36 cellular contexts compared by ENCODE assay signal in the genomic region with DNA sequence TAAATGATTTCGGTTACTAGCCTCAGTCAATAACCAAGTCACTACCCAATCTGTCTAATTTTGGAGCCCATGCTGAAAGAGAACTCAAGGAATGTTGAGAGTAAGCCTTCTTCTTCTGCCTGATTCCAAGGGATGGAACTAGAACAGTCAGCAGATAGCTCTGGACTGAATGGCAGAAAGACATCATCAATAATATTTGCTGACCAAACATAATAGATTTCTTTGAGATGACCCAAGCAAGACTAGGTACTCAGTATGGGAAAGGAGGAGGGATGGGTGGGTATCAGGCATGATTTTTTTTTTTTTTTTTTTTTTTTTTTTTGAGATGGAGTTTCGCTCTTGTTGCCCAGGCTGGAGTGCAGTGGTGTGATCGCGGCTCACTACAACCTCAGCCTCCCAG.
DNase-seq lines count a peak whose midpoint lies in the region; ATAC-seq, FAIRE-seq and TF ChIP-seq lines count a peak whose summit lies in the region.
"Had no signal": no experiment of that assay in that cellular context is flagged by ENCODE, and none has a peak within 500 bp of the region (broad histone marks: within the 10 kb centered on the region; RNA-seq: fewer than 3 reads in every experiment).

No MANE protein-coding gene starts in this region.

- H3K4ac ChIP-seq in IMR-90 (ENCODE audit: low read depth, low read length) = no peak overlapping the region

- H3K79me1 ChIP-seq in IMR-90 (ENCODE audit: low read depth in 1 of 2, low read length in 2 of 2) = no peaks in the 10 kb centered on the region

- H3K27ac ChIP-seq in HepG2 (ENCODE audit: extremely low read length, insufficient read depth, low read length) (no peak overlapping the region), right lobe of liver (no peak overlapping the region), A549 (no peak overlapping the region), IMR-90 (ENCODE audit: insufficient read depth, low read length) (no peak overlapping the region), K562 (ENCODE audit: extremely low read depth, low read depth, low read length) (no peak overlapping the region), GM23338 (ENCODE audit: low read depth) (no peak overlapping the region)
- H3K27ac ChIP-seq: 22Rv1; BLaER1; BLaER1 treated with 17β-estradiol and CSF1 and Interleukin-3, amounts not matched to agents 10 nM and 100 nM; C4-2B had no signal

- no peak for TF ChIP-seq POLR2A in HepG2 (IDR thresholded peaks at IDR 0.05; ENCODE audit: insufficient read depth in 1 of 2, low read depth in 2 of 2, low read length in 2 of 2)
- TF ChIP-seq POLR2A in right lobe of liver (IDR thresholded peaks at IDR 0.05) = no peak
- no peak for TF ChIP-seq POLR2A in A549 (IDR thresholded peaks at IDR 0.05; ENCODE audit: low read length)
- no peak for TF ChIP-seq POLR2A in IMR-90 (IDR thresholded peaks at IDR 0.05; ENCODE audit: low read depth, low read length)
- TF ChIP-seq POLR2A in K562 (conservative IDR thresholded peaks at IDR 0.05) = no peak

- H3K9ac ChIP-seq in HepG2 (ENCODE audit: insufficient read depth, low read depth, low read length) (no peak overlapping the region), IMR-90 (ENCODE audit: low read depth, low read length) (no peak overlapping the region), K562 (ENCODE audit: insufficient read depth in 1 of 2, low read depth in 2 of 2, low read length in 2 of 2) (no peak overlapping the region)
- H3K9ac ChIP-seq: BLaER1; BLaER1 treated with 17β-estradiol and CSF1 and Interleukin-3, amounts not matched to agents 10 nM and 100 nM had no signal

- no peaks in the 10 kb centered on the region for H3K79me2 ChIP-seq in HepG2 (ENCODE audit: insufficient read depth, low read length)
- no peaks in the 10 kb centered on the region for H3K79me2 ChIP-seq in K562 (ENCODE audit: control insufficient read depth, insufficient read depth, low read length)
- H3K79me2 ChIP-seq in GM23338 (replicated peaks; ENCODE audit: insufficient read depth) = no peaks in the 10 kb centered on the region

- no peak overlapping the region for H4K8ac ChIP-seq in IMR-90 (ENCODE audit: low read depth in 2 of 2, low read length in 2 of 2)

- H2BK20ac ChIP-seq in IMR-90 (ENCODE audit: low read depth, low read length) = no peak overlapping the region

- dilution Hi-C loops in IMR-90 (cut with HindIII; ENCODE audit: low sequenced_read_pairs, unreplicated experiment) = no loop called here

- H4K20me1 ChIP-seq in HepG2 (ENCODE audit: insufficient read depth, low read length) (no peaks in the 10 kb centered on the region), IMR-90 (ENCODE audit: insufficient read depth, low read length) (no peaks in the 10 kb centered on the region), K562 (replicated peaks; ENCODE audit: control insufficient read depth, insufficient read depth, low read length) (no peaks in the 10 kb centered on the region), GM23338 (replicated peaks; ENCODE audit: insufficient read depth) (no peaks in the 10 kb centered on the region)
- H4K20me1 ChIP-seq: BLaER1; BLaER1 treated with 17β-estradiol and CSF1 and Interleukin-3, amounts not matched to agents 10 nM and 100 nM had no signal

- no peak for DNase-seq in HepG2 (ENCODE audit: low spot score)
- no peak for DNase-seq in right lobe of liver
- no peak for DNase-seq in A549 (ENCODE audit: low read depth in 1 of 2, low spot score in 1 of 2)
- no peak for DNase-seq in IMR-90
- no peak for DNase-seq in K562 (ENCODE audit: extremely low read depth in 1 of 4, low spot score in 3 of 4)
- no peak for DNase-seq in GM23338 (ENCODE audit: low spot score)
- DNase-seq in head of caudate nucleus = no peak
- DNase-seq: 8988T; ACHN; AML-193; BE2C; C1 segment of cervical spinal cord; Caco-2; Calu3; CD4-positive, alpha-beta memory T cell; CD4-positive, alpha-beta T cell; CD4-positive, CD25-positive, alpha-beta regulatory T cell; CD8-positive, alpha-beta memory T cell; CD8-positive, alpha-beta T cell; COR-L47; DMS 273 treated with DMSO at 0.1 percent for 48 hours; DMS153; DMS53; DMS79; DMS79 treated with DMSO at 0.1 percent for 48 hours; DND-41; EL had no signal

- no peak for TF ChIP-seq EP300 in HepG2 (IDR thresholded peaks at IDR 0.05; ENCODE audit: low read depth in 2 of 2, low read length in 2 of 2)
- no peak for TF ChIP-seq EP300 in HepG2 (CRISPR knock-in tag; IDR thresholded peaks at IDR 0.05; ENCODE audit: borderline replicate concordance)
- no peak for TF ChIP-seq EP300 in A549 (IDR thresholded peaks at IDR 0.05)
- TF ChIP-seq EP300 in K562 (IDR thresholded peaks at IDR 0.05; ENCODE audit: low read length) = no peak

- H2AFZ ChIP-seq in HepG2 (ENCODE audit: low read length) (no peak overlapping the region), IMR-90 (replicated peaks; ENCODE audit: low read length, poor library complexity) (no peak overlapping the region), K562 (ENCODE audit: low read depth, low read length) (no peak overlapping the region), GM23338 (no peak overlapping the region)

- no peaks in the 10 kb centered on the region for H3K9me3 ChIP-seq in HepG2 (ENCODE audit: low read length)
- no peaks in the 10 kb centered on the region for H3K9me3 ChIP-seq in right lobe of liver
- H3K9me3 ChIP-seq in A549 = no peaks in the 10 kb centered on the region
- 0 out of 2 replicates have a peak, but pooled peaks cover 3% of the 10 kb centered on the region for H3K9me3 ChIP-seq in IMR-90 (ENCODE audit: control insufficient read depth, insufficient read depth, low read length)
- no peaks in the 10 kb centered on the region for H3K9me3 ChIP-seq in K562 (replicated peaks; ENCODE audit: control insufficient read depth, insufficient read depth, low read depth, low read length)
- H3K9me3 ChIP-seq: BE2C, BLaER1, Caco-2 had no signal

- POLR2A ChIA-PET in HepG2 (lab: Yijun Ruan, JAX) = no interaction called here
- POLR2A ChIA-PET in A549 (lab: Yijun Ruan, JAX) = no interaction called here
- POLR2A ChIA-PET in IMR-90 (lab: Charles Lee; ENCODE audit: unreplicated experiment) = no interaction called here
- POLR2A ChIA-PET in K562 (lab: Yijun Ruan, JAX) = no interaction called here

- H3K23ac ChIP-seq in IMR-90 (ENCODE audit: low read depth, low read length) = no peak overlapping the region

- no peaks in the 10 kb centered on the region for H3K27me3 Mint-ChIP-seq in GM23338 (ENCODE audit: insufficient read depth, low read depth, poor library complexity)
- H3K27me3 Mint-ChIP-seq: B cell; CD4-positive, alpha-beta memory T cell; CD4-positive, alpha-beta T cell; CD4-positive, CD25-positive, alpha-beta regulatory T cell; CD8-positive, alpha-beta memory T cell had no signal

- H2BK5ac ChIP-seq in IMR-90 (ENCODE audit: low read depth, low read length, poor library complexity, severe bottlenecking) = no peak overlapping the region

- H3K9me2 ChIP-seq in GM23338 (ENCODE audit: insufficient read depth) = 0 out of 2 replicates have a peak, but pooled peaks cover 3% of the 10 kb centered on the region

- H3K4me1 ChIP-seq in HepG2 (ENCODE audit: insufficient read depth, low read length) = no peaks in the 10 kb centered on the region
- H3K4me1 ChIP-seq in right lobe of liver = no peaks in the 10 kb centered on the region
- H3K4me1 ChIP-seq in A549 = no peaks in the 10 kb centered on the region
- H3K4me1 ChIP-seq in IMR-90 (ENCODE audit: control insufficient read depth, insufficient read depth, low read length) = no peaks in the 10 kb centered on the region
- H3K4me1 ChIP-seq in K562 (replicated peaks in 1 of 2; ENCODE audit: control insufficient read depth in 2 of 2, insufficient read depth in 2 of 2, low read length in 2 of 2) = no peaks in the 10 kb centered on the region
- no peaks in the 10 kb centered on the region for H3K4me1 ChIP-seq in GM23338 (ENCODE audit: insufficient read depth)
- H3K4me1 ChIP-seq: BE2C; BLaER1; BLaER1 treated with 17β-estradiol and CSF1 and Interleukin-3, amounts not matched to agents 10 nM and 100 nM; Caco-2 had no signal

- H2BK120ac ChIP-seq in IMR-90 (ENCODE audit: low read depth, low read length) = no peak overlapping the region

- BruUV-seq in HepG2 (replicated peaks; lab: Mats Ljungman, UMichigan) = no TSS peak
- no TSS peak for BruUV-seq in IMR-90 (replicated peaks; lab: Mats Ljungman, UMichigan)
- BruUV-seq in K562 (replicated peaks; lab: Mats Ljungman, UMichigan) = no TSS peak

- H3K18ac ChIP-seq in IMR-90 (ENCODE audit: low read depth, low read length) = no peak overlapping the region

- no peaks in the 10 kb centered on the region for H3F3A ChIP-seq in GM23338 (replicated peaks; ENCODE audit: low read depth)

- no peaks in the 10 kb centered on the region for H3K36me3 Mint-ChIP-seq in GM23338 (ENCODE audit: low read depth)
- H3K36me3 Mint-ChIP-seq: CD14-positive monocyte; CD4-positive, alpha-beta memory T cell; CD4-positive, CD25-positive, alpha-beta regulatory T cell; CD8-positive, alpha-beta memory T cell; CD8-positive, alpha-beta T cell had no signal

- no peak overlapping the region for H2AK9ac ChIP-seq in IMR-90 (replicated peaks; ENCODE audit: low read depth, low read length, poor library complexity)

- WGBS in HepG2 (ENCODE audit: low lambda C conversion rate) = 67% methylated on average over 4 of the region's 4 CpGs
- 80% methylated on average over 1 of the region's 4 CpGs for WGBS in right lobe of liver (ENCODE audit: insufficient coverage, low coverage, low lambda C conversion rate, missing lambda C conversion rate)
- WGBS in A549 (ENCODE audit: missing lambda C conversion rate) = 53% methylated on average over 4 of the region's 4 CpGs
- no CpG with 5 or more reads among the region's 4 CpGs for WGBS in IMR-90 (ENCODE audit: extremely low coverage in 2 of 2, insufficient read length in 1 of 2), 2 experiments
- WGBS in K562 (ENCODE audit: insufficient coverage, low coverage, missing lambda C conversion rate) = 0% methylated on average over 3 of the region's 4 CpGs

- in situ Hi-C loops in HepG2 (cut with HindIII; ENCODE audit: extremely low pct_ligation_motif_present, low pct_unique_long_range_greater_than_20kb) (no loop called here), IMR-90 (cut with MboI; ENCODE audit: low sequenced_read_pairs) (no loop called here), K562 (cut with MboI) (no loop called here)

- no peak overlapping the region for H3K14ac ChIP-seq in IMR-90 (replicated peaks; ENCODE audit: low read depth, low read length)

- TF ChIP-seq CTCF in HepG2 (CRISPR knock-in tag; IDR thresholded peaks at IDR 0.05) = no peak
- TF ChIP-seq CTCF in right lobe of liver (IDR thresholded peaks at IDR 0.05) = no peak
- no peak for TF ChIP-seq CTCF in A549 (IDR thresholded peaks at IDR 0.05)
- no peak for TF ChIP-seq CTCF in IMR-90 (conservative IDR thresholded peaks at IDR 0.05; ENCODE audit: low read depth, low read length)
- TF ChIP-seq CTCF in K562 (IDR thresholded peaks at IDR 0.05 in 2 of 3, conservative IDR thresholded peaks at IDR 0.05 in 1 of 3; ENCODE audit: insufficient read depth in 2 of 3, low read depth in 1 of 3, low read length in 3 of 3) = no peak
- no peak for TF ChIP-seq CTCF in GM23338 (conservative IDR thresholded peaks at IDR 0.05; ENCODE audit: low read depth in 2 of 2)

- no peak overlapping the region for H2BK15ac ChIP-seq in IMR-90 (ENCODE audit: low read depth, low read length)

- H3K56ac ChIP-seq in IMR-90 (ENCODE audit: extremely low read depth, insufficient read depth, low read length) = no peak overlapping the region

- FAIRE-seq in HepG2 (lab: Jason Lieb, UNC) = no peak
- FAIRE-seq in A549 (lab: Jason Lieb, UNC) = no peak
- no peak for FAIRE-seq in K562 (lab: Jason Lieb, UNC)
- FAIRE-seq: A204.1, D721Med had no signal

- intact Hi-C loops in HepG2 (cut with micrococcal nuclease; ENCODE audit: unreplicated experiment) = no loop called here
- intact Hi-C loops in right lobe of liver (cut with DNase I) = no loop called here
- intact Hi-C loops in IMR-90 (cut with micrococcal nuclease) = no loop called here
- intact Hi-C loops in K562 (cut with micrococcal nuclease) = no loop called here
- intact Hi-C loops in head of caudate nucleus (cut with DNase I) = no loop called here

- ATAC-seq in HepG2 (no peak), right lobe of liver (no peak), A549 (no peak), IMR-90 (ENCODE audit: low read depth) (no peak), K562 (no peak), GM23338 (no peak), SK-N-SH treated with all-trans-retinoic acid at 6 μM for 48 hours (no peak)
- ATAC-seq: CD8-positive, alpha-beta T cell had no signal

- peaks cover 45% of the 10 kb centered on the region for H3K9me3 Mint-ChIP-seq in GM23338

- no peak overlapping the region for H3K27ac Mint-ChIP-seq in GM23338
- H3K27ac Mint-ChIP-seq: B cell; CD14-positive monocyte; CD4-positive, alpha-beta memory T cell; CD4-positive, alpha-beta T cell; CD4-positive, CD25-positive, alpha-beta regulatory T cell; CD8-positive, alpha-beta memory T cell; CD8-positive, alpha-beta T cell had no signal

- CTCF ChIA-PET in HepG2 (lab: Yijun Ruan, JAX; ENCODE audit: low intra/inter-chr PET ratio, low total read pairs) = no interaction called here
- CTCF ChIA-PET in A549 (lab: Yijun Ruan, JAX) = no interaction called here
- CTCF ChIA-PET in IMR-90 (lab: Yijun Ruan, JAX) = no interaction called here
- CTCF ChIA-PET in K562 (lab: Yijun Ruan, JAX; ENCODE audit: low intra/inter-chr PET ratio) = no interaction called here

- no peak overlapping the region for H3K4me3 Mint-ChIP-seq in GM23338
- H3K4me3 Mint-ChIP-seq: B cell; CD14-positive monocyte; CD4-positive, alpha-beta memory T cell; CD4-positive, alpha-beta T cell; CD4-positive, CD25-positive, alpha-beta regulatory T cell; CD8-positive, alpha-beta memory T cell; CD8-positive, alpha-beta T cell had no signal

- H4K5ac ChIP-seq in IMR-90 (ENCODE audit: low read depth, low read length) = no peak overlapping the region

- no peak overlapping the region for H2AK5ac ChIP-seq in IMR-90 (ENCODE audit: low read depth, low read length)

- TF ChIP-seq RAD21 in HepG2 (CRISPR knock-in tag; IDR thresholded peaks at IDR 0.05) (no peak), A549 (conservative IDR thresholded peaks at IDR 0.05 in 1 of 2, IDR thresholded peaks at IDR 0.05 in 1 of 2) (no peak), IMR-90 (IDR thresholded peaks at IDR 0.05; ENCODE audit: low read length) (no peak), K562 (CRISPR knock-in tag; conservative IDR thresholded peaks at IDR 0.05 in 1 of 2, IDR thresholded peaks at IDR 0.05 in 1 of 2) (no peak)

- H3K27me3 ChIP-seq in HepG2 (ENCODE audit: control insufficient read depth in 1 of 2, insufficient read depth in 2 of 2, low read length in 2 of 2) (no peaks in the 10 kb centered on the region), right lobe of liver (no peaks in the 10 kb centered on the region), IMR-90 (ENCODE audit: control insufficient read depth, insufficient read depth, low read length) (no peaks in the 10 kb centered on the region), K562 (ENCODE audit: control insufficient read depth in 2 of 2, insufficient read depth in 2 of 2, low read length in 2 of 2) (no peaks in the 10 kb centered on the region), GM23338 (ENCODE audit: insufficient read depth) (no peaks in the 10 kb centered on the region)
- H3K27me3 ChIP-seq: BE2C; BLaER1; BLaER1 treated with 17β-estradiol and CSF1 and Interleukin-3, amounts not matched to agents 10 nM and 100 nM had no signal

- no peaks in the 10 kb centered on the region for H3K9me1 ChIP-seq in IMR-90 (ENCODE audit: insufficient read depth, low read length)
- H3K9me1 ChIP-seq in K562 (ENCODE audit: control insufficient read depth, insufficient read depth, low read length) = no peaks in the 10 kb centered on the region

- H4K91ac ChIP-seq in IMR-90 (ENCODE audit: insufficient read depth, low read depth, low read length) = no peak overlapping the region

- H3K4me1 Mint-ChIP-seq in GM23338 = no peaks in the 10 kb centered on the region
- H3K4me1 Mint-ChIP-seq: B cell; CD14-positive monocyte; CD4-positive, alpha-beta memory T cell; CD4-positive, CD25-positive, alpha-beta regulatory T cell; CD8-positive, alpha-beta memory T cell had no signal

- no peak overlapping the region for H3K4me2 ChIP-seq in HepG2 (ENCODE audit: low read depth, low read length)
- H3K4me2 ChIP-seq in A549 = no peak overlapping the region
- no peak overlapping the region for H3K4me2 ChIP-seq in IMR-90 (ENCODE audit: low read depth, low read length)
- H3K4me2 ChIP-seq in K562 (ENCODE audit: insufficient read depth, low read length) = no peak overlapping the region
- H3K4me2 ChIP-seq in GM23338 = no peak overlapping the region
- H3K4me2 ChIP-seq: BLaER1; BLaER1 treated with 17β-estradiol and CSF1 and Interleukin-3, amounts not matched to agents 10 nM and 100 nM had no signal

- H3K4me3 ChIP-seq in HepG2 (replicated peaks in 1 of 3; ENCODE audit: insufficient read depth in 1 of 3, low read depth in 2 of 3, low read length in 3 of 3) (no peak overlapping the region), right lobe of liver (no peak overlapping the region), A549 (no peak overlapping the region), IMR-90 (ENCODE audit: insufficient read depth, low read depth, low read length) (no peak overlapping the region), K562 (no peak overlapping the region), GM23338 (no peak overlapping the region)
- H3K4me3 ChIP-seq: BLaER1; BLaER1 treated with 17β-estradiol and CSF1 and Interleukin-3, amounts not matched to agents 10 nM and 100 nM had no signal

- H3K36me3 ChIP-seq in HepG2 (replicated peaks in 1 of 2; ENCODE audit: control insufficient read depth in 1 of 2, insufficient read depth in 2 of 2, low read length in 2 of 2) (no peaks in the 10 kb centered on the region), right lobe of liver (no peaks in the 10 kb centered on the region), IMR-90 (ENCODE audit: control insufficient read depth, insufficient read depth, low read length) (no peaks in the 10 kb centered on the region), K562 (ENCODE audit: control insufficient read depth, insufficient read depth, low read length) (no peaks in the 10 kb centered on the region), GM23338 (ENCODE audit: insufficient read depth) (no peaks in the 10 kb centered on the region)
- H3K36me3 ChIP-seq: BE2C; BLaER1; BLaER1 treated with 17β-estradiol and CSF1 and Interleukin-3, amounts not matched to agents 10 nM and 100 nM had no signal
